19 cellular contexts compared by ENCODE assay signal in genomic region chr18:47908523-47909039, GRCh38. TPM values are rescaled to one million over a fixed set of nuclear protein-coding genes. Genes with fewer than 3 reads are reported as not detected.
A peak's percentile ranks its signal among the peaks of the same experiment; 100 is the strongest.
DNase-seq lines count a peak whose midpoint lies in the region; ATAC-seq, FAIRE-seq and TF ChIP-seq lines count a peak whose summit lies in the region.
"Had no signal": no experiment of that assay in that cellular context is flagged by ENCODE, and none has a peak within 500 bp of the region (broad histone marks: within the 10 kb centered on the region; RNA-seq: fewer than 3 reads in every experiment).

No MANE protein-coding gene starts in this region.

- CTCF ChIA-PET in activated CD8-positive, alpha-beta T cell treated with anti-CD3 and anti-CD28 coated beads for 36 hours (lab: Charles Lee): no interaction called here
- CTCF ChIA-PET in activated CD8-positive, alpha-beta T cell treated with anti-CD3 and anti-CD28 coated beads, Interleukin-2, amount 10 ng/mL, durations not matched to agents 7 days and 5 days (lab: Charles Lee): interaction anchor here (1.1 kb wide), 1 partner anchor 20 kb away, joined by 4 read pairs; no protein-coding TSS in a partner anchor
- CTCF ChIA-PET in HEK293 (lab: Yijun Ruan, JAX): no interaction called here
- CTCF ChIA-PET in naive thymus-derived CD4-positive, alpha-beta T cell (lab: Charles Lee): no interaction called here

- peak; percentile 35 for FAIRE-seq in A204.1 (lab: Jason Lieb, UNC)
- FAIRE-seq: G401.6 had no signal

- H3K4me1 Mint-ChIP-seq in activated CD8-positive, alpha-beta T cell treated with anti-CD3 and anti-CD28 coated beads for 36 hours (ENCODE audit: low read depth): peaks cover 86% of the 10 kb centered on the region
- H3K4me1 Mint-ChIP-seq in activated CD8-positive, alpha-beta T cell treated with anti-CD3 and anti-CD28 coated beads, Interleukin-2, amount 10 ng/mL, durations not matched to agents 7 days and 5 days (ENCODE audit: low read depth): peaks cover 38% of the 10 kb centered on the region
- H3K4me1 Mint-ChIP-seq in naive thymus-derived CD4-positive, alpha-beta T cell: peaks cover 47 to 96% (median 90%) of the 10 kb centered on the region in 7 donors

- H3K36me3 Mint-ChIP-seq in activated CD8-positive, alpha-beta T cell treated with anti-CD3 and anti-CD28 coated beads for 36 hours (ENCODE audit: low read depth): peaks cover 78% of the 10 kb centered on the region
- H3K36me3 Mint-ChIP-seq in activated CD8-positive, alpha-beta T cell treated with anti-CD3 and anti-CD28 coated beads, Interleukin-2, amount 10 ng/mL, durations not matched to agents 7 days and 5 days (ENCODE audit: low read depth): peaks cover 77% of the 10 kb centered on the region
- peaks cover 11 to 69% (median 41%) of the 10 kb centered on the region in 5 donors for H3K36me3 Mint-ChIP-seq in naive thymus-derived CD4-positive, alpha-beta T cell

- peak overlapping the region; percentile 37 for H3K27ac Mint-ChIP-seq in activated CD8-positive, alpha-beta T cell treated with anti-CD3 and anti-CD28 coated beads for 36 hours
- no peak overlapping the region for H3K27ac Mint-ChIP-seq in activated CD8-positive, alpha-beta T cell treated with anti-CD3 and anti-CD28 coated beads, Interleukin-2, amount 10 ng/mL, durations not matched to agents 7 days and 5 days
- H3K27ac Mint-ChIP-seq in naive thymus-derived CD4-positive, alpha-beta T cell: peak overlapping the region in 6 of 9 donors; percentile 1 to 76 (median 23)

- peaks cover 7% of the 10 kb centered on the region for H3K9me3 ChIP-seq in HEK293 (ENCODE audit: control insufficient read depth, insufficient read depth, low read depth, low read length)
- H3K9me3 ChIP-seq in naive thymus-derived CD4-positive, alpha-beta T cell (ENCODE audit: control insufficient read depth in 2 of 3, low read length in 3 of 3): peaks cover 0 to 12% (median 9%) of the 10 kb centered on the region in 3 experiments

- no peak for ATAC-seq in activated CD8-positive, alpha-beta T cell treated with anti-CD3 and anti-CD28 coated beads for 36 hours
- ATAC-seq in activated CD8-positive, alpha-beta T cell treated with anti-CD3 and anti-CD28 coated beads, Interleukin-2, amount 10 ng/mL, durations not matched to agents 7 days and 5 days: no peak
- no peak for ATAC-seq in naive thymus-derived CD4-positive, alpha-beta T cell
- no peak for ATAC-seq in HG03432 (IDR thresholded peaks at IDR 0.05; ENCODE audit: unreplicated experiment)

- no peak overlapping the region for H3K27ac ChIP-seq in HEK293 (ENCODE audit: extremely low read depth, low read depth, low read length)
- no peak overlapping the region for H3K27ac ChIP-seq in naive thymus-derived CD4-positive, alpha-beta T cell (ENCODE audit: low read depth, low read length)

- peaks cover 30% of the 10 kb centered on the region for H3K9me3 Mint-ChIP-seq in activated CD8-positive, alpha-beta T cell treated with anti-CD3 and anti-CD28 coated beads for 36 hours
- peaks cover 34% of the 10 kb centered on the region for H3K9me3 Mint-ChIP-seq in activated CD8-positive, alpha-beta T cell treated with anti-CD3 and anti-CD28 coated beads, Interleukin-2, amount 10 ng/mL, durations not matched to agents 7 days and 5 days (ENCODE audit: insufficient read depth)
- peaks cover 3 to 37% (median 16%) of the 10 kb centered on the region in 11 donors for H3K9me3 Mint-ChIP-seq in naive thymus-derived CD4-positive, alpha-beta T cell

- peaks cover 11% of the 10 kb centered on the region; the same call in 1 of the 2 replicates for H3K4me1 ChIP-seq in HEK293 (ENCODE audit: control insufficient read depth, insufficient read depth, low read length)
- H3K4me1 ChIP-seq in naive thymus-derived CD4-positive, alpha-beta T cell (ENCODE audit: control insufficient read depth in 2 of 2, insufficient read depth in 2 of 2, low read length in 2 of 2): peaks cover 13 to 37% of the 10 kb centered on the region in 2 donors

- no peak overlapping the region for H3K4me3 ChIP-seq in HEK293 (ENCODE audit: low read depth, low read length)
- no peak overlapping the region for H3K4me3 ChIP-seq in naive thymus-derived CD4-positive, alpha-beta T cell (ENCODE audit: low read length)
- H3K4me3 ChIP-seq: MG63 had no signal

- POLR2A ChIA-PET in activated CD8-positive, alpha-beta T cell treated with anti-CD3 and anti-CD28 coated beads for 36 hours (lab: Charles Lee): interaction anchor here (0.6 to 1.9 kb wide), 3 partner anchors 22 to 927 kb away, joined by 3 to 6 read pairs (median 4); partner anchors contain the start of gene SMAD2
- POLR2A ChIA-PET in activated CD8-positive, alpha-beta T cell treated with anti-CD3 and anti-CD28 coated beads, Interleukin-2, amount 10 ng/mL, durations not matched to agents 7 days and 5 days (lab: Charles Lee): interaction anchor here (0.8 kb wide), 1 partner anchor 9 kb away, joined by 3 read pairs; no protein-coding TSS in a partner anchor
- POLR2A ChIA-PET in HEK293 (lab: Yijun Ruan, JAX): interaction anchor here (0.6 kb wide), 1 partner anchor 905 kb away, joined by 3 read pairs; no protein-coding TSS in a partner anchor
- POLR2A ChIA-PET in naive thymus-derived CD4-positive, alpha-beta T cell (lab: Charles Lee): interaction anchor here (0.7 to 0.9 kb wide), 2 partner anchors 10 to 21 kb away, joined by 3 to 5 read pairs; no protein-coding TSS in a partner anchor

- TF ChIP-seq CTCF in activated CD8-positive, alpha-beta T cell treated with anti-CD3 and anti-CD28 coated beads for 36 hours (IDR thresholded peaks at IDR 0.05): no peak
- TF ChIP-seq CTCF in HEK293 (tag by site-specific recombination; IDR thresholded peaks at IDR 0.05): no peak

- DNase-seq in activated CD8-positive, alpha-beta T cell treated with anti-CD3 and anti-CD28 coated beads for 36 hours: no peak
- DNase-seq in activated CD8-positive, alpha-beta T cell treated with anti-CD3 and anti-CD28 coated beads, Interleukin-2, amount 10 ng/mL, durations not matched to agents 7 days and 5 days: no peak
- no peak for DNase-seq in naive thymus-derived CD4-positive, alpha-beta T cell
- DNase-seq in effector CD8-positive, alpha-beta T cell (lab: John Stamatoyannopoulos, UW): no peak
- DNase-seq in AG08395 (ENCODE audit: low spot score): no peak
- DNase-seq: DND-41, H7, IMR-90, Karpas-422, MG63, NCI-H1092, NCI-H1694, NCI-H226, NCI-H524 treated with DMSO at 0.1 percent for 48 hours, SHP77 had no signal

- H3K36me3 ChIP-seq in HEK293 (ENCODE audit: control insufficient read depth in 2 of 2, insufficient read depth in 1 of 2, low read length in 2 of 2): peaks cover 0 to 4% of the 10 kb centered on the region in 2 experiments; a peak in 2 of 3 replicates
- no peaks in the 10 kb centered on the region for H3K36me3 ChIP-seq in naive thymus-derived CD4-positive, alpha-beta T cell (ENCODE audit: control insufficient read depth in 2 of 3, insufficient read depth in 3 of 3, low read length in 3 of 3)

- no peaks in the 10 kb centered on the region for H3K27me3 ChIP-seq in naive thymus-derived CD4-positive, alpha-beta T cell (ENCODE audit: control insufficient read depth in 2 of 2, insufficient read depth in 2 of 2, low read length in 2 of 2)
- H3K27me3 ChIP-seq: MG63 had no signal

- intact Hi-C loops in activated CD8-positive, alpha-beta T cell treated with anti-CD3 and anti-CD28 coated beads for 36 hours (cut with micrococcal nuclease): no loop called here
- intact Hi-C loops in naive thymus-derived CD4-positive, alpha-beta T cell (cut with micrococcal nuclease): no loop called here

- no peaks in the 10 kb centered on the region for H3K27me3 Mint-ChIP-seq in activated CD8-positive, alpha-beta T cell treated with anti-CD3 and anti-CD28 coated beads for 36 hours
- H3K27me3 Mint-ChIP-seq in activated CD8-positive, alpha-beta T cell treated with anti-CD3 and anti-CD28 coated beads, Interleukin-2, amount 10 ng/mL, durations not matched to agents 7 days and 5 days (ENCODE audit: low read depth): no peaks in the 10 kb centered on the region
- no peaks in the 10 kb centered on the region for H3K27me3 Mint-ChIP-seq in naive thymus-derived CD4-positive, alpha-beta T cell

- no peak overlapping the region for H3K4me3 Mint-ChIP-seq in activated CD8-positive, alpha-beta T cell treated with anti-CD3 and anti-CD28 coated beads for 36 hours
- no peak overlapping the region for H3K4me3 Mint-ChIP-seq in activated CD8-positive, alpha-beta T cell treated with anti-CD3 and anti-CD28 coated beads, Interleukin-2, amount 10 ng/mL, durations not matched to agents 7 days and 5 days
- peak overlapping the region in 2 of 10 donors; percentile 10 to 49 for H3K4me3 Mint-ChIP-seq in naive thymus-derived CD4-positive, alpha-beta T cell

TF ChIP-seq in HEK293, 187 proteins besides CTCF, POLR2A, EP300 and RAD21:
- TF ChIP-seq SALL2 (tag by site-specific recombination; IDR thresholded peaks at IDR 0.05; ENCODE audit: borderline replicate concordance) (no peak), ZNF558 (tag by site-specific recombination; IDR thresholded peaks at IDR 0.05) (peak; percentile 53; the same call in 1 of the 2 replicates)

RNA-seq across cellular contexts. Expression of gene SMAD2, which starts 21.9 kb away (rescaled TPM):
- total RNA-seq in activated CD8-positive, alpha-beta T cell treated with anti-CD3 and anti-CD28 coated beads for 36 hours: 100 to 1,000 TPM; 141 to 142 TPM
- total RNA-seq in activated CD8-positive, alpha-beta T cell treated with anti-CD3 and anti-CD28 coated beads, Interleukin-2, amount 10 ng/mL, durations not matched to agents 7 days and 5 days: 100 to 1,000 TPM; 136 to 140 TPM
- 100 to 1,000 TPM; 100 to 164 (median 144) TPM for total RNA-seq in naive thymus-derived CD4-positive, alpha-beta T cell
- polyA plus RNA-seq in naive thymus-derived CD4-positive, alpha-beta T cell: 100 to 1,000 TPM in 1 of 2 donors, 10 to 100 TPM in 1; 91.3 to 111 TPM
